In the genomic region with DNA sequence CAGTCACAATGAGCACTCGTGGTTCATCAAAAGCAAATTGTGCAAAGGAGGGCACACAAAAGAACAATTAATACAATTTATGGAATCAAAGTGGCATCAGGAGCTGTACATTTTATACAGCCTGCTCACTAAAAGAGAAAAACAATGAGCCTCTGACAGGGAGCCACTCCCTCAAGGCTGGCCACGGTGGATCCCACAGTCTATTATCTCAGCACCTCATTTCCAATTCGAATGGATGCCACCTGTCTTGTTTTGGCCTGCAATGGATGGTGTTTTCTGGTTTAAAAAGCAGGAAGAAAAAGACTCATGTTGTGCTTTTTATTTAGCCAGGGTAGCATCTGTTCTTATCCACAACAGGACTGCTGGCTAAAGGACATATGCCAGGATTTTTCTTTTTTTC, we compare ENCODE assay signal across 19 cellular contexts.
"Had no signal": no experiment of that assay in that cellular context is flagged by ENCODE, and none has a peak within 500 bp of the region (broad histone marks: within the 10 kb centered on the region; RNA-seq: fewer than 3 reads in every experiment).

No MANE protein-coding gene starts in this region.

- H3K27ac ChIP-seq: body of pancreas, epithelial cell of prostate, right atrium auricular region had no signal

- H3K36me3 ChIP-seq: gastrocnemius medialis, right atrium auricular region had no signal

- H3K27me3 ChIP-seq: body of pancreas, gastrocnemius medialis, right atrium auricular region had no signal

- DNase-seq: activated CD4-positive, alpha-beta T cell treated with anti-CD3 and anti-CD28 coated beads, Interleukin-2, amount 10 ng/mL, durations not matched to agents 24 days and 14 days; activated CD4-positive, CD25-positive, alpha-beta regulatory T cell; activated CD8-positive, alpha-beta memory T cell treated with anti-CD3 and anti-CD28 coated beads, Interleukin-2, amount 50 U/mL, for 48 hours; activated CD8-positive, alpha-beta T cell treated with anti-CD3 and anti-CD28 coated beads, Interleukin-2, amount 10 ng/mL, durations not matched to agents 7 days and 5 days; activated gamma-delta T cell; activated T-cell treated with anti-CD3 and anti-CD28 coated beads, Interleukin-2, amount 50 U/mL, for 72 hours; amniotic stem cell; body of pancreas; effector memory CD8-positive, alpha-beta T cell; gastrocnemius medialis; islet precursor cell; nucleus accumbens; stimulated activated CD4-positive, alpha-beta T cell treated with anti-CD3 and anti-CD28 coated beads, Interleukin-2, amount 100 ng/mL, for 48 hours; stimulated activated naive B cell treated with anti-CD40 and anti-IgM and Interleukin-4, amounts not matched to agents 10 μg/mL and 1 μg/mL and 100 μg/mL, for 72 hours; trophoblast cell had no signal

- ATAC-seq: activated CD8-positive, alpha-beta T cell treated with anti-CD3 and anti-CD28 coated beads, Interleukin-2, amount 10 ng/mL, durations not matched to agents 7 days and 5 days; activated T-cell treated with anti-CD3 and anti-CD28 coated beads, Interleukin-2, amount 50 U/mL, for 72 hours; body of pancreas; effector memory CD8-positive, alpha-beta T cell; gastrocnemius medialis; left lobe of liver; natural killer cell treated with Interleukin-12 subunit alpha and Interleukin-12 subunit beta and Interleukin-15 and Interleukin-18, amount 100 ng/mL, for 72 hours; stimulated activated naive B cell treated with anti-CD40 and anti-IgM and Interleukin-4, amounts not matched to agents 10 μg/mL and 1 μg/mL and 100 μg/mL, for 72 hours had no signal

- H3K9me3 ChIP-seq: body of pancreas, gastrocnemius medialis, right atrium auricular region had no signal

- H3K4me3 ChIP-seq: body of pancreas, gastrocnemius medialis, right atrium auricular region had no signal
